8 cellular contexts compared by ENCODE assay signal in the genomic region with DNA sequence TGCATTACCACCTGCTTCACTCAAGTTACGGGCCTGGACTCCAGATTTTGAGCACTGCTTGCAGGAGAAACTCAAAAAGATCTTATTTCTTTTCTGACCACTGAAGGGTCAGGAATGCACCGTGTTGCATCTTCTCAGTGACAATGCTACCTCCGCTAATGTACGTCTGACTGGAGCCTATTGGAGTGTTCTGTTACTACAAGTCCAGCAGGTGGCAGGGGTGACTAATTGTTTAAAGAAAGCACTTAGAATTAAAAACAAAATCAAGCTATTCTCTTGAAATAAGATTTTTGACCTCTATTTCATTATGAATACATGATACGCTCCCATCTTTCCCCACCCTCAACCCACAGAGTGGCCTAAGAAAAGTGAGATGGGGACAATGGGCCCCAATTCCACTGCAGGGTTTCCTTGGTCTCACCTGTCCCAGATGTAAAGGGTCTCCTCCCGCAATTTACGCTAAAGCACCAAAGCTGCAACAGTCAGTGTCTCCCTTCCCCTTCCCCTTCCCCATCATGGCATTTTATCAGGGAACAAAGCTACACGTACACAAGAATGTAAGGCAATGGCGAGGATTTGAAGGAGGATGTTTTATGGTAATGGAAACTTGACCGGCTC. TPM values are rescaled to one million over a fixed set of nuclear protein-coding genes. Genes with fewer than 3 reads are reported as not detected.
DNase-seq lines count a peak whose midpoint lies in the region; ATAC-seq and TF ChIP-seq lines count a peak whose summit lies in the region.

No MANE protein-coding gene starts in this region.

- TF ChIP-seq CTCF in fibroblast of villous mesenchyme (IDR thresholded peaks at IDR 0.05; ENCODE audit: insufficient read depth, low read depth, low read length), result peak; percentile 62
- TF ChIP-seq CTCF in smooth muscle cell (IDR thresholded peaks at IDR 0.05; ENCODE audit: borderline replicate concordance, insufficient read depth, poor library complexity, severe bottlenecking), result peak; percentile 58

- no peak overlapping the region for H3K9ac ChIP-seq in smooth muscle cell (ENCODE audit: low read depth)

- peaks cover 14% of the 10 kb centered on the region for H3K4me1 Mint-ChIP-seq in activated CD4-positive, alpha-beta T cell treated with anti-CD3 and anti-CD28 coated beads, Interleukin-2, amount 10 ng/mL, durations not matched to agents 24 days and 14 days

- H3K4me3 Mint-ChIP-seq in activated CD4-positive, alpha-beta T cell treated with anti-CD3 and anti-CD28 coated beads, Interleukin-2, amount 10 ng/mL, durations not matched to agents 24 days and 14 days, result no peak overlapping the region

- WGBS in smooth muscle cell (ENCODE audit: low lambda C conversion rate), result 66% methylated on average over 10 of the region's 10 CpGs

- no peaks in the 10 kb centered on the region for H3K79me2 ChIP-seq in smooth muscle cell (ENCODE audit: low read depth)

- H3K27me3 ChIP-seq in SJSA1 (replicated peaks) (no peaks in the 10 kb centered on the region), smooth muscle cell (ENCODE audit: low read depth) (peaks cover 4% of the 10 kb centered on the region)

- H3K9me3 ChIP-seq in SJSA1 (replicated peaks), result no peaks in the 10 kb centered on the region
- H3K9me3 ChIP-seq in smooth muscle cell (replicated peaks; ENCODE audit: low read depth), result no peaks in the 10 kb centered on the region

- peaks cover 6% of the 10 kb centered on the region for H3K27me3 Mint-ChIP-seq in activated CD4-positive, alpha-beta T cell treated with anti-CD3 and anti-CD28 coated beads, Interleukin-2, amount 10 ng/mL, durations not matched to agents 24 days and 14 days

- no peaks in the 10 kb centered on the region for H4K20me1 ChIP-seq in smooth muscle cell (ENCODE audit: low read depth)

- no peak overlapping the region for H3K4me3 ChIP-seq in SJSA1
- no peak overlapping the region for H3K4me3 ChIP-seq in fibroblast of villous mesenchyme (ENCODE audit: low read depth, low read length)
- H3K4me3 ChIP-seq in smooth muscle cell, result no peak overlapping the region

- H3K27ac ChIP-seq in SJSA1, result no peak overlapping the region
- H3K27ac ChIP-seq in smooth muscle cell (ENCODE audit: low read depth), result no peak overlapping the region

- peak; percentile 36 for DNase-seq in activated CD4-positive, alpha-beta T cell treated with anti-CD3 and anti-CD28 coated beads for 48 hours
- DNase-seq in activated CD4-positive, alpha-beta T cell treated with anti-CD3 and anti-CD28 coated beads, Interleukin-2, amount 10 ng/mL, durations not matched to agents 24 days and 14 days, result no peak
- DNase-seq in MV-4-11 (lab: John Stamatoyannopoulos, UW) (peak; percentile 27), SJSA1 (ENCODE audit: low read depth in 1 of 2, low spot score in 2 of 2) (peak; percentile 31 to 51), fibroblast of villous mesenchyme (ENCODE audit: low read depth) (peak; percentile 66), smooth muscle cell (lab: John Stamatoyannopoulos, UW; ENCODE audit: unreplicated experiment) (no peak), T-helper 9 cell (no peak)

- no peaks in the 10 kb centered on the region for H3F3A ChIP-seq in smooth muscle cell (ENCODE audit: low read depth)

- no peak overlapping the region for H3K4me2 ChIP-seq in smooth muscle cell

- H3K4me1 ChIP-seq in SJSA1 (replicated peaks), result no peaks in the 10 kb centered on the region
- H3K4me1 ChIP-seq in smooth muscle cell (ENCODE audit: low read depth), result no peaks in the 10 kb centered on the region

- no peaks in the 10 kb centered on the region for H3K36me3 Mint-ChIP-seq in activated CD4-positive, alpha-beta T cell treated with anti-CD3 and anti-CD28 coated beads, Interleukin-2, amount 10 ng/mL, durations not matched to agents 24 days and 14 days (ENCODE audit: low read depth)

- no peak overlapping the region for H2AFZ ChIP-seq in smooth muscle cell (ENCODE audit: low read depth)

- intact Hi-C loops in activated CD4-positive, alpha-beta T cell treated with anti-CD3 and anti-CD28 coated beads, Interleukin-2, amount 10 ng/mL, durations not matched to agents 24 days and 14 days (cut with micrococcal nuclease), result loop anchor here (10.0 kb wide), 2 partner anchors 193 to 333 kb away; no protein-coding TSS in a partner anchor

- H3K27ac Mint-ChIP-seq in activated CD4-positive, alpha-beta T cell treated with anti-CD3 and anti-CD28 coated beads, Interleukin-2, amount 10 ng/mL, durations not matched to agents 24 days and 14 days, result no peak overlapping the region

- ATAC-seq in GM19023 (IDR thresholded peaks at IDR 0.05; ENCODE audit: unreplicated experiment), result no peak

- H3K36me3 ChIP-seq in SJSA1 (no peaks in the 10 kb centered on the region), smooth muscle cell (ENCODE audit: low read depth) (no peaks in the 10 kb centered on the region)

- no peaks in the 10 kb centered on the region for H3K9me3 Mint-ChIP-seq in activated CD4-positive, alpha-beta T cell treated with anti-CD3 and anti-CD28 coated beads, Interleukin-2, amount 10 ng/mL, durations not matched to agents 24 days and 14 days

RNA-seq across cellular contexts. Expression of gene TBPL2, which starts 2.2 kb away (rescaled TPM):
- not detected in 2 replicates for total RNA-seq in activated CD4-positive, alpha-beta T cell treated with anti-CD3 and anti-CD28 coated beads, Interleukin-2, amount 10 ng/mL, durations not matched to agents 24 days and 14 days
- not detected in 2 replicates for total RNA-seq in SJSA1 (2014; rRNA removed; shearing (Covaris generic))
- total RNA-seq in fibroblast of villous mesenchyme (not detected in 2 replicates), smooth muscle cell (not detected in 2 replicates)
- polyA plus RNA-seq in smooth muscle cell, result not detected in 2 replicates

RNA-seq across cellular contexts. Expression of gene ATG14, which starts 26.5 kb away (rescaled TPM):
- 4.9 and 5.8 TPM in 2 replicates for total RNA-seq in activated CD4-positive, alpha-beta T cell treated with anti-CD3 and anti-CD28 coated beads, Interleukin-2, amount 10 ng/mL, durations not matched to agents 24 days and 14 days
- 5.6 and 8.3 TPM in 2 replicates for total RNA-seq in SJSA1 (2014; rRNA removed; shearing (Covaris generic))
- total RNA-seq in fibroblast of villous mesenchyme (14.5 and 14.7 TPM in 2 replicates), smooth muscle cell (11.6 and 14.0 TPM in 2 replicates)
- polyA plus RNA-seq in smooth muscle cell, result 3.2 and 3.7 TPM in 2 replicates

Comparison
In these comparisons a context has a peak if more than half of its experiments do, and no peak if none do; other contexts are left out.
1. DNase-seq: peak in activated CD4-positive, alpha-beta T cell treated with anti-CD3 and anti-CD28 coated beads for 48 hours (single experiment), MV-4-11 (single experiment), SJSA1 (2 of 2) and fibroblast of villous mesenchyme (single experiment); none in activated CD4-positive, alpha-beta T cell treated with anti-CD3 and anti-CD28 coated beads, Interleukin-2, amount 10 ng/mL, durations not matched to agents 24 days and 14 days (single experiment), smooth muscle cell (single experiment) and T-helper 9 cell (single experiment).